In the genomic region with DNA sequence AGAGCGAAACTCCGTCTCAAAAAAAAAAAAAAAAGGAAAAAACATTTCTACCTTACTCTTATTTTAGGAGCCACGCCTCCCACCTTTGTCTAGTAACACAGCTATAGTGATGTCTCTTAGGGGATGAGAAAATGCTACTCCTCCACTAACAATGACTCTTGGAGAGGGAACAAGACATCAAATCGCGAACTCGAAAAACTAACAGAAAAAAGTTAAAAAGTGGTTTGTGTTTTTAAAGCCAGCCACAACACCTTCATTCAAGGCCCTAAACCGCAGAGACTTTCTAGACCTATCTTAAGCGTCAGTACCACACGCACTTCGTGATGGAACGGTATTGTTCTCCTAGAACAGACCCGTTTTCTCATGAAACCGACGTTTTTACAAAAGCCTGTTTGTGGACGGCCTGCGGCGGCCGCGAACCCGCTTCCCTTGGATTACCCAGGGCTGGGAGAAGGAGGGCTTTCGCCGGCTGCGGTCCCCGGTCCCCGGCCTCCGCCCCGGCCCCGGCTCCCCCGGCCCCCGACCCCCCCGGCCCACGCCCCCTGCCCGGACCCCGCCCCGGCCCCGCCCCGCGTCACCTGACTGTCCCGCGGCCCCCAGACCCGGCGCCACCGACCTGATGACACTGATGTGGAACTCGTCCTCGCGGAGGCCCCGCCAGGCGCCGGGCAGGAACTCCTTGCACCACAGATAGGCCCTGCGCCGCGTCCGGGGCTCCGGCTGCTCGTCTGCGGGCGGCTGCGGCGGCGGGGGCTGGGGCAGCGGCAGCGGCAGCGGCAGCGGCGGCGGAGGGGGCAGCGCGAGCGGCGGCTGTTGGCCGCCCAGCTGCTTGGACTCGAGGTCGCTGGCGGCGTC, we compare ENCODE assay signal across 8 cellular contexts. TPM values are rescaled to one million over a fixed set of nuclear protein-coding genes. Genes with fewer than 3 reads are reported as not detected.
DNase-seq lines count a peak whose midpoint lies in the region; TF ChIP-seq lines count a peak whose summit lies in the region.

No MANE protein-coding gene starts in this region.

- 12% methylated on average over 24 of the region's 75 CpGs for WGBS in suprapubic skin

- no peak for TF ChIP-seq EP300 in suprapubic skin (IDR thresholded peaks at IDR 0.05)

- H3K9me3 ChIP-seq in suprapubic skin, result no peaks in the 10 kb centered on the region

- H3K27me3 ChIP-seq in suprapubic skin, result no peaks in the 10 kb centered on the region

- peak overlapping the region; percentile 98 for H3K27ac ChIP-seq in suprapubic skin

- H3K36me3 ChIP-seq in suprapubic skin, result no peaks in the 10 kb centered on the region

- H3K4me3 ChIP-seq in GM12865 (ENCODE audit: low read depth, low read length) (peak overlapping the region; percentile 84), suprapubic skin (peak overlapping the region; percentile 69)

- TF ChIP-seq CTCF in GM12865 (IDR thresholded peaks at IDR 0.05; ENCODE audit: insufficient read depth, low read depth, low read length, missing control alignments), result no peak
- TF ChIP-seq CTCF in suprapubic skin (IDR thresholded peaks at IDR 0.05), result no peak

- DNase-seq in GM12865 (ENCODE audit: low read depth) (peak; percentile 74), HCEC 1CT (peak; percentile 9), NCI-H1930 (lab: John Stamatoyannopoulos, UW) (peak; percentile 7 to 22), activated T-cell treated with anti-CD3 and anti-CD28 coated beads for 1 hour (ENCODE audit: low read depth) (peak; percentile 17), erythroblast (lab: John Stamatoyannopoulos, UW) (peak; percentile 81 to 83), mucosa of gallbladder (ENCODE audit: low spot score) (peak; percentile 38), suprapubic skin (ENCODE audit: low spot score in 2 of 2) (peak; percentile 85 to 88), NCI-H128 (lab: John Stamatoyannopoulos, UW; ENCODE audit: unreplicated experiment) (no peak)

- peaks cover 35% of the 10 kb centered on the region for H3K4me1 ChIP-seq in suprapubic skin

- TF ChIP-seq POLR2A in erythroblast (IDR thresholded peaks at IDR 0.05; ENCODE audit: low read length) (no peak), suprapubic skin (IDR thresholded peaks at IDR 0.05) (no peak)

RNA-seq across cellular contexts. Expression of a gene that starts 0.7 kb away (rescaled TPM):
- 61.4 TPM for total RNA-seq in mucosa of gallbladder
- 10 to 100 TPM in 3 of 4 donors, 1 to 10 TPM in 1; 7.8 to 21.4 (median 15.3) TPM for total RNA-seq in suprapubic skin
